ENCODE assay signal across 16 cellular contexts in genomic region chr10:71284544-71285179, GRCh38. TPM values are rescaled to one million over a fixed set of nuclear protein-coding genes. Genes with fewer than 3 reads are reported as not detected.
DNase-seq lines count a peak whose midpoint lies in the region; ATAC-seq, FAIRE-seq and TF ChIP-seq lines count a peak whose summit lies in the region.
"Had no signal": no experiment of that assay in that cellular context is flagged by ENCODE, and none has a peak within 500 bp of the region (broad histone marks: within the 10 kb centered on the region; RNA-seq: fewer than 3 reads in every experiment).

No MANE protein-coding gene starts in this region.

- TF ChIP-seq RAD21 in K562 (CRISPR knock-in tag; conservative IDR thresholded peaks at IDR 0.05 in 1 of 2, IDR thresholded peaks at IDR 0.05 in 1 of 2), result no peak

- intact Hi-C loops in K562 (cut with micrococcal nuclease), result loop anchor here (5.0 kb wide), 2 partner anchors 357 to 382 kb away; no protein-coding TSS in a partner anchor
- intact Hi-C loops in natural killer cell (cut with micrococcal nuclease), result loop anchor here (1.0 kb wide), 1 partner anchor 359 kb away; no protein-coding TSS in a partner anchor

- CTCF ChIA-PET in K562 (lab: Yijun Ruan, JAX; ENCODE audit: low intra/inter-chr PET ratio), result interaction anchor here (0.5 to 3.3 kb wide), 8 partner anchors 31 to 1063 kb away, joined by 3 to 15 read pairs (median 4); no protein-coding TSS in a partner anchor

- H3K9me3 ChIP-seq in K562 (replicated peaks; ENCODE audit: control insufficient read depth, insufficient read depth, low read depth, low read length), result no peaks in the 10 kb centered on the region
- H3K9me3 ChIP-seq in neural progenitor cell (ENCODE audit: low read depth), result no peaks in the 10 kb centered on the region
- H3K9me3 ChIP-seq: BLaER1 treated with 17β-estradiol and CSF1 and Interleukin-3, amounts not matched to agents 10 nM and 100 nM; MG63 had no signal

- TF ChIP-seq POLR2A in K562 (conservative IDR thresholded peaks at IDR 0.05), result no peak

- H3K4me1 ChIP-seq in K562 (replicated peaks in 1 of 2; ENCODE audit: control insufficient read depth in 2 of 2, insufficient read depth in 2 of 2, low read length in 2 of 2), result peaks cover 0 to 12% of the 10 kb centered on the region in 2 experiments; a peak in 1 of 5 replicates
- no peaks in the 10 kb centered on the region for H3K4me1 ChIP-seq in neural progenitor cell

- BruUV-seq in K562 (replicated peaks; lab: Mats Ljungman, UMichigan), result no TSS peak

- H3K9ac ChIP-seq in K562 (ENCODE audit: insufficient read depth in 1 of 2, low read depth in 2 of 2, low read length in 2 of 2) (no peak overlapping the region), neural progenitor cell (no peak overlapping the region)
- H3K9ac ChIP-seq: BLaER1 treated with 17β-estradiol and CSF1 and Interleukin-3, amounts not matched to agents 10 nM and 100 nM had no signal

- POLR2A ChIA-PET in K562 (lab: Yijun Ruan, JAX), result interaction anchor here (0.9 to 1.2 kb wide), 3 partner anchors 8 to 63 kb away, joined by 3 to 4 read pairs (median 3); no protein-coding TSS in a partner anchor

- TF ChIP-seq CTCF in K562 (IDR thresholded peaks at IDR 0.05 in 2 of 3, conservative IDR thresholded peaks at IDR 0.05 in 1 of 3; ENCODE audit: insufficient read depth in 2 of 3, low read depth in 1 of 3, low read length in 3 of 3) (no peak), neural progenitor cell (IDR thresholded peaks at IDR 0.05) (no peak), natural killer cell (IDR thresholded peaks at IDR 0.05) (no peak)

- WGBS in K562 (ENCODE audit: insufficient coverage, low coverage, missing lambda C conversion rate), result 51% methylated on average over 17 of the region's 19 CpGs

- no peak overlapping the region for H2AFZ ChIP-seq in K562 (ENCODE audit: low read depth, low read length)
- no peak overlapping the region for H2AFZ ChIP-seq in neural progenitor cell (replicated peaks)

- no peak overlapping the region for H3K4me3 Mint-ChIP-seq in stimulated activated naive CD8-positive, alpha-beta T cell treated with anti-CD3 and anti-CD28 coated beads, Interleukin-15, amount 100 ng/mL, for 72 hours
- H3K4me3 Mint-ChIP-seq in neural progenitor cell (no peak overlapping the region), natural killer cell (no peak overlapping the region)
- H3K4me3 Mint-ChIP-seq: CD8-positive, alpha-beta T cell; HFFc6 had no signal

- no peaks in the 10 kb centered on the region for H3K79me2 ChIP-seq in K562 (ENCODE audit: control insufficient read depth, insufficient read depth, low read length)
- H3K79me2 ChIP-seq in neural progenitor cell (ENCODE audit: low read depth), result no peaks in the 10 kb centered on the region

- no peak overlapping the region for H3K4me2 ChIP-seq in K562 (ENCODE audit: insufficient read depth, low read length)
- H3K4me2 ChIP-seq in neural progenitor cell, result no peak overlapping the region

- no peak for TF ChIP-seq EP300 in K562 (IDR thresholded peaks at IDR 0.05; ENCODE audit: low read length)

- H3F3A ChIP-seq in neural progenitor cell (ENCODE audit: low read depth), result no peaks in the 10 kb centered on the region

- in situ Hi-C loops in K562 (cut with MboI), result loop anchor here (5.0 kb wide), 1 partner anchor 362 kb away; no protein-coding TSS in a partner anchor

- H3K36me3 ChIP-seq in K562 (ENCODE audit: control insufficient read depth, insufficient read depth, low read length), result no peaks in the 10 kb centered on the region
- no peaks in the 10 kb centered on the region for H3K36me3 ChIP-seq in neural progenitor cell
- H3K36me3 ChIP-seq: BLaER1 treated with 17β-estradiol and CSF1 and Interleukin-3, amounts not matched to agents 10 nM and 100 nM; MG63 had no signal

- H3K9me3 Mint-ChIP-seq in stimulated activated naive CD8-positive, alpha-beta T cell treated with anti-CD3 and anti-CD28 coated beads, Interleukin-15, amount 100 ng/mL, for 72 hours, result no peaks in the 10 kb centered on the region
- H3K9me3 Mint-ChIP-seq in neural progenitor cell, result no peaks in the 10 kb centered on the region
- H3K9me3 Mint-ChIP-seq in natural killer cell, result no peaks in the 10 kb centered on the region
- H3K9me3 Mint-ChIP-seq: CD8-positive, alpha-beta T cell; HFFc6 had no signal

- H3K9me1 ChIP-seq in K562 (ENCODE audit: control insufficient read depth, insufficient read depth, low read length), result no peaks in the 10 kb centered on the region

- ATAC-seq in stimulated activated naive CD8-positive, alpha-beta T cell treated with anti-CD3 and anti-CD28 coated beads, Interleukin-15, amount 100 ng/mL, for 72 hours, result peak; percentile 4
- ATAC-seq in stimulated activated naive CD8-positive, alpha-beta T cell treated with anti-CD3 and anti-CD28 coated beads, Interleukin-15, Interleukin-2, amounts not matched to agents 100 U/mL and 50 U/mL, for 24 hours, result no peak
- ATAC-seq in K562 (no peak; the same call in 2 of the 3 replicates), natural killer cell (no peak), GM19035 (IDR thresholded peaks at IDR 0.05; ENCODE audit: unreplicated experiment) (no peak)

- H3K4me1 Mint-ChIP-seq in stimulated activated naive CD8-positive, alpha-beta T cell treated with anti-CD3 and anti-CD28 coated beads, Interleukin-15, amount 100 ng/mL, for 72 hours, result no peaks in the 10 kb centered on the region
- H3K4me1 Mint-ChIP-seq in neural progenitor cell (peaks cover 9% of the 10 kb centered on the region), natural killer cell (no peaks in the 10 kb centered on the region)

- H3K27me3 Mint-ChIP-seq in stimulated activated naive CD8-positive, alpha-beta T cell treated with anti-CD3 and anti-CD28 coated beads, Interleukin-15, amount 100 ng/mL, for 72 hours, result no peaks in the 10 kb centered on the region
- H3K27me3 Mint-ChIP-seq in neural progenitor cell (ENCODE audit: insufficient read depth, low read depth) (peaks cover 7% of the 10 kb centered on the region), natural killer cell (ENCODE audit: low read depth in 2 of 2) (peaks cover 0 to 2% of the 10 kb centered on the region in 2 donors)

- no peak overlapping the region for H3K4me3 ChIP-seq in K562
- no peak overlapping the region for H3K4me3 ChIP-seq in neural progenitor cell
- H3K4me3 ChIP-seq: BLaER1 treated with 17β-estradiol and CSF1 and Interleukin-3, amounts not matched to agents 10 nM and 100 nM; MG63 had no signal

- H3K36me3 Mint-ChIP-seq in neural progenitor cell (no peaks in the 10 kb centered on the region), natural killer cell (no peaks in the 10 kb centered on the region)
- H3K36me3 Mint-ChIP-seq: CD8-positive, alpha-beta T cell had no signal

- peak overlapping the region in 1 of 2 donors; percentile 9 for H3K27ac Mint-ChIP-seq in stimulated activated naive CD8-positive, alpha-beta T cell treated with anti-CD3 and anti-CD28 coated beads, Interleukin-15, amount 100 ng/mL, for 72 hours
- H3K27ac Mint-ChIP-seq in neural progenitor cell (peak overlapping the region; percentile 75), natural killer cell (no peak overlapping the region)
- H3K27ac Mint-ChIP-seq: CD8-positive, alpha-beta T cell; HFFc6 had no signal

- DNase-seq in stimulated activated naive CD8-positive, alpha-beta T cell treated with anti-CD3 and anti-CD28 coated beads, Interleukin-15, amount 100 ng/mL, for 72 hours, result no peak
- no peak for DNase-seq in stimulated activated naive CD8-positive, alpha-beta T cell treated with anti-CD3 and anti-CD28 coated beads, Interleukin-15, Interleukin-2, amounts not matched to agents 100 U/mL and 50 U/mL, for 24 hours
- DNase-seq in K562 (ENCODE audit: extremely low read depth in 1 of 4, low spot score in 3 of 4), result no peak
- no peak for DNase-seq in neural progenitor cell (ENCODE audit: low spot score)
- no peak for DNase-seq in natural killer cell
- DNase-seq in cerebellar nuclear complex (lab: John Stamatoyannopoulos, UW), result no peak
- DNase-seq: HFFc6, NCI-H1436 treated with DMSO at 0.1 percent for 48 hours, NCI-H2029, NCI-H524 treated with DMSO at 0.1 percent for 48 hours, Right ventricle myocardium superior had no signal

- H4K20me1 ChIP-seq in K562 (replicated peaks; ENCODE audit: control insufficient read depth, insufficient read depth, low read length) (peaks cover 15% of the 10 kb centered on the region), neural progenitor cell (ENCODE audit: low read depth) (no peaks in the 10 kb centered on the region)

- peaks cover 0 to 27% of the 10 kb centered on the region in 2 experiments; a peak in 2 of 5 replicates for H3K27me3 ChIP-seq in K562 (ENCODE audit: control insufficient read depth in 2 of 2, insufficient read depth in 2 of 2, low read length in 2 of 2)
- H3K27me3 ChIP-seq in neural progenitor cell, result no peaks in the 10 kb centered on the region
- H3K27me3 ChIP-seq: BLaER1 treated with 17β-estradiol and CSF1 and Interleukin-3, amounts not matched to agents 10 nM and 100 nM; MG63 had no signal

- H3K27ac ChIP-seq in K562 (ENCODE audit: extremely low read depth, low read depth, low read length), result no peak overlapping the region
- H3K27ac ChIP-seq in neural progenitor cell, result no peak overlapping the region
- H3K27ac ChIP-seq: BLaER1 treated with 17β-estradiol and CSF1 and Interleukin-3, amounts not matched to agents 10 nM and 100 nM; HL-60 had no signal

- FAIRE-seq in K562 (lab: Jason Lieb, UNC), result no peak

TF ChIP-seq in K562, 482 proteins besides CTCF, POLR2A, EP300 and RAD21 (continues in another document):
- TF ChIP-seq POLR2G (IDR thresholded peaks at IDR 0.05; ENCODE audit: low read depth, low read length), result peak; percentile 29; the same call in 1 of the 2 replicates
- peak; percentile 58 for TF ChIP-seq RBM22 (IDR thresholded peaks at IDR 0.05; ENCODE audit: low read depth, low read length, poor library complexity, severe bottlenecking)

RNA-seq across cellular contexts. Expression of gene SLC29A3, which starts 34.4 kb away (rescaled TPM):
- 5.7 and 14.0 TPM in 2 replicates for total RNA-seq in K562 (2011; cell fraction: chromatin; rRNA removed; ENCODE audit: low replicate concordance)
- total RNA-seq in K562 (2011; cell fraction: nucleolus; rRNA removed), result 13.4 and 15.0 TPM in 2 replicates
- 11.0 and 15.7 TPM in 2 replicates for total RNA-seq in K562 (2011; cell fraction: nucleoplasm; rRNA removed)
- total RNA-seq in K562 (2014; rRNA removed) (2.1 and 4.5 TPM in 2 replicates), K562 (2014; rRNA removed; fragmentation: Illumina TruSeq; extraction: Trizol) (2.8 TPM in 2 replicates), K562 (2015; rRNA removed; fragmentation: Illumina TruSeq; extraction: Trizol) (3.2 and 3.6 TPM in 2 replicates), K562 (2021) (8.2 and 8.5 TPM in 2 replicates), neural progenitor cell (ENCODE audit: low replicate concordance) (2.5 and 9.0 TPM in 2 replicates), natural killer cell (1 to 10 TPM; 4.0 to 6.6 (median 5.3) TPM)
- polyA plus RNA-seq in K562 (2011; rRNA removed) (4.1 and 7.1 TPM in 2 replicates), K562 (2014; fragmentation: Illumina TruSeq; extraction: Trizol) (10.5 and 10.7 TPM in 2 replicates), K562 (2014; fragmentation: Nextera tagmentation; extraction: Ambion mirVana) (10 to 100 TPM in 1 of 2 experiments, 1 to 10 TPM in 1; 6.3 to 10.3 TPM), K562 (2014; rRNA removed) (4.5 and 4.6 TPM in 2 replicates)
- 7.9 and 15.0 TPM in 2 replicates for polyA plus RNA-seq in K562 (2011; cell fraction: cytosol; rRNA removed)
- polyA plus RNA-seq in K562 (2011; cell fraction: nucleus; rRNA removed), result 5.0 and 7.3 TPM in 2 replicates
- polyA plus RNA-seq in K562 (2012), result 8.2 and 10.4 TPM in 2 replicates
- 5.9 and 6.1 TPM in 2 replicates for polyA minus RNA-seq in K562 (2011; rRNA and poly(A)+ RNA removed)
- 6.7 and 9.5 TPM in 2 replicates for polyA minus RNA-seq in K562 (2011; cell fraction: cytosol; rRNA and poly(A)+ RNA removed)
- 5.0 and 5.7 TPM in 2 replicates for polyA minus RNA-seq in K562 (2011; cell fraction: nucleus; rRNA and poly(A)+ RNA removed)
